ENCODE assay signal across 8 cellular contexts in the genomic region with DNA sequence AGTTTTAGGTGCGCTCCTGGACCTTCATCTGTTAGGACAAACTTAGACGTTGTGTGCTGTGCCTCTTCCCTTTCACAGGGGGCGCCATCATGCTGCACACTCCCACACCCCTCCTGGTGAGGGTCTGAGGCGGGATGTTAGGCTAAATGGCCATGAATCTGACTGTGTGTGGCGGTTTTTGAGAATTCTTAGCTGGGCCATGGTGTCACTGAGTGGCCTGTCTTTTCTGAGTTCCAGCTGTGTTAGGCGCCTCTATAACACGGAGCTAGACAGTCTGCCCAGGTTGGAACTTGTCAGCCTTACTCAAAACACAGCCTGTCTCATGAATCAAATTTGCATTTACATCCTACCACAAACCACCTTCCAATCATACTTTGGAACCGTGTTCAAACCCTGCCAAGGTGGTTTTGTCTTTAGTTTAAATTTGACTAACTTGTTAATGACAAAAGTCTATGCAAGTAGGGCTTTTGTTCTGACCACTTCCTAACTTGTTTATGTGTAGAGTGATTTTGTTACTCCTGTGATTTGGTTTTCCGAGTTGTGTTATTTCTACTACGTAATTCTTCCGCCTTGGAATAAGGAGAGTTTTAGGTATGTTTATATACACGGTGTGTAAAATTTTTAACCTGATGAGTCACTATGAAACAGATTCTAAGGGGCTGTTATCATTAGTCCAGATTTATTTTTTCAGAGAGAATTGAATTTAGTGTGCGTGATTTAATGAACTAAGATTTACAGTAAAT. TPM values are rescaled to one million over a fixed set of nuclear protein-coding genes. Genes with fewer than 3 reads are reported as not detected.
DNase-seq lines count a peak whose midpoint lies in the region; ATAC-seq and FAIRE-seq lines count a peak whose summit lies in the region.

No MANE protein-coding gene starts in this region.

- H3K4me3 ChIP-seq in CD4-positive, CD25-positive, alpha-beta regulatory T cell (ENCODE audit: low read depth, low read length): peak overlapping the region; percentile 53

- H3K4me3 Mint-ChIP-seq in CD4-positive, CD25-positive, alpha-beta regulatory T cell: peak overlapping the region; percentile 0 to 72 (median 43)

- H3K9me3 ChIP-seq in CD4-positive, CD25-positive, alpha-beta regulatory T cell (ENCODE audit: control insufficient read depth in 2 of 2, low read length in 2 of 2): no peaks in the 10 kb centered on the region

- H3K27ac Mint-ChIP-seq in CD4-positive, CD25-positive, alpha-beta regulatory T cell: peak overlapping the region in 2 of 3 donors; percentile 1 to 6

- DNase-seq in CD4-positive, CD25-positive, alpha-beta regulatory T cell: peak in 2 of 3 donors; percentile 47 to 72
- DNase-seq in GM19239 (ENCODE audit: insufficient read length, low spot score) (peak; percentile 58), T1000 (lab: John Stamatoyannopoulos, UW) (peak; percentile 71), pulmonary artery endothelial cell (ENCODE audit: low read depth, low spot score) (peak; percentile 47), SHP77 (lab: John Stamatoyannopoulos, UW) (no peak), NCI-H1930 (lab: John Stamatoyannopoulos, UW) (no peak)
- peak; percentile 21 for DNase-seq in effector CD4-positive, alpha-beta T cell

- H3K36me3 ChIP-seq in CD4-positive, CD25-positive, alpha-beta regulatory T cell (ENCODE audit: control insufficient read depth, insufficient read depth, low read length): peaks cover 6% of the 10 kb centered on the region

- H3K27me3 ChIP-seq in CD4-positive, CD25-positive, alpha-beta regulatory T cell (ENCODE audit: control insufficient read depth, insufficient read depth, low read length): no peaks in the 10 kb centered on the region

- peak; percentile 80 for FAIRE-seq in GM19239 (lab: Jason Lieb, UNC)

- H3K36me3 Mint-ChIP-seq in CD4-positive, CD25-positive, alpha-beta regulatory T cell: peaks cover 7% of the 10 kb centered on the region

- peak; percentile 69 to 82 for ATAC-seq in CD4-positive, CD25-positive, alpha-beta regulatory T cell (ENCODE audit: low read depth in 2 of 2)
- peak; percentile 77 for ATAC-seq in HG03139 (IDR thresholded peaks at IDR 0.05; ENCODE audit: unreplicated experiment)

- H3K9me3 Mint-ChIP-seq in CD4-positive, CD25-positive, alpha-beta regulatory T cell: no peaks in the 10 kb centered on the region

- no peak overlapping the region for H3K27ac ChIP-seq in CD4-positive, CD25-positive, alpha-beta regulatory T cell (ENCODE audit: insufficient read depth, low read length, poor library complexity, severe bottlenecking)

- peaks cover 50% of the 10 kb centered on the region for H3K4me1 ChIP-seq in CD4-positive, CD25-positive, alpha-beta regulatory T cell (ENCODE audit: control insufficient read depth, insufficient read depth, low read length, poor library complexity, severe bottlenecking)

- peaks cover 5% of the 10 kb centered on the region for H3K27me3 Mint-ChIP-seq in CD4-positive, CD25-positive, alpha-beta regulatory T cell

- H3K4me1 Mint-ChIP-seq in CD4-positive, CD25-positive, alpha-beta regulatory T cell: peaks cover 40 to 61% (median 53%) of the 10 kb centered on the region in 4 donors

RNA-seq across cellular contexts. Expression of a gene that starts 19.6 kb away (rescaled TPM):
- total RNA-seq in CD4-positive, CD25-positive, alpha-beta regulatory T cell: 6.5 TPM
- polyA plus RNA-seq in CD4-positive, CD25-positive, alpha-beta regulatory T cell: 1 to 10 TPM in 3 of 4 donors, under 1 TPM in 1; 0.47 to 2.3 (median 1.2) TPM
- total RNA-seq in pulmonary artery endothelial cell: 20.5 and 23.6 TPM in 2 replicates

RNA-seq across cellular contexts. Expression of a gene that starts 35.7 kb away (rescaled TPM):
- 253 TPM for total RNA-seq in CD4-positive, CD25-positive, alpha-beta regulatory T cell
- 1 to 10 TPM in 2 of 4 donors, under 1 TPM in 2; 0.37 to 4.3 (median 0.91) TPM for polyA plus RNA-seq in CD4-positive, CD25-positive, alpha-beta regulatory T cell
- 42.7 and 42.8 TPM in 2 replicates for total RNA-seq in pulmonary artery endothelial cell

Comparison
In these comparisons a context has a peak if more than half of its experiments do, and no peak if none do; other contexts are left out.
1. DNase-seq: peak in CD4-positive, CD25-positive, alpha-beta regulatory T cell (2 of 3), GM19239 (single experiment), T1000 (single experiment), effector CD4-positive, alpha-beta T cell (single experiment) and pulmonary artery endothelial cell (single experiment); none in SHP77 (0 of 2) and NCI-H1930 (0 of 2).